In the genomic region with DNA sequence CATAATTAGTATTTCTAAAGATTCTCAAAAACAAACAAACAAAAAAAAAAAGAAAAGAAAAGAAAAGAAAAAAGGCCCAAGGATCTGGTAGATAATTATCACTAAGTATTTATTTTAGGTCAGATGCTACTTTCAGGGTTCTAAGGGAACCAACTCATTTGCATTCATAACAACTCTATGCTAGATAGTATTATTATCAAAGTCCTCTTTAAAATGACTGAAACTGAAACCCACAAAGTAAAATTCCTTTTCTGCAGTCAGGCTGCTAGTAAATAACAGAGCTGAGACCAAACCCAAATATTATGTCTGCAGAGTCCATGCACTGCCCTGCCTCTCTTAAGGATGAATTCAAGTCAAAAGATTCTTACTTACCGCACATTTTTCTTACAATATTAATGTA, we compare ENCODE assay signal across 19 cellular contexts. TPM values are rescaled to one million over a fixed set of nuclear protein-coding genes. Genes with fewer than 3 reads are reported as not detected.
DNase-seq lines count a peak whose midpoint lies in the region; ATAC-seq and TF ChIP-seq lines count a peak whose summit lies in the region.
"Had no signal": no experiment of that assay in that cellular context is flagged by ENCODE, and none has a peak within 500 bp of the region (broad histone marks: within the 10 kb centered on the region; RNA-seq: fewer than 3 reads in every experiment).

No MANE protein-coding gene starts in this region.

- H3K27me3 ChIP-seq in MM.1S (replicated peaks; ENCODE audit: insufficient read depth, low read length), result 0 out of 2 replicates have a peak, but pooled peaks cover 4% of the 10 kb centered on the region

- H3K4me3 ChIP-seq in MM.1S (ENCODE audit: low read length), result no peak overlapping the region
- H3K4me3 ChIP-seq: HAP-1, prostate gland, skin epidermis, thoracic aorta had no signal

- H3K36me3 ChIP-seq in MM.1S (replicated peaks; ENCODE audit: insufficient read depth, low read length), result no peaks in the 10 kb centered on the region
- H3K36me3 ChIP-seq: HAP-1, prostate gland, thoracic aorta had no signal

- no peaks in the 10 kb centered on the region for H3K27me3 Mint-ChIP-seq in glutamatergic neuron (ENCODE audit: unreplicated experiment)
- no peaks in the 10 kb centered on the region for H3K27me3 Mint-ChIP-seq in activated naive CD8-positive, alpha-beta T cell treated with anti-CD3 and anti-CD28 coated beads for 36 hours
- H3K27me3 Mint-ChIP-seq in effector memory CD8-positive, alpha-beta T cell, result no peaks in the 10 kb centered on the region
- H3K27me3 Mint-ChIP-seq: activated CD4-positive, alpha-beta T cell treated with anti-CD3 and anti-CD28 coated beads, Interleukin-2, amount 10 ng/mL, durations not matched to agents 7 days and 5 days had no signal

- no peak overlapping the region for H3K4me3 Mint-ChIP-seq in glutamatergic neuron (ENCODE audit: unreplicated experiment)
- H3K4me3 Mint-ChIP-seq in activated naive CD8-positive, alpha-beta T cell treated with anti-CD3 and anti-CD28 coated beads for 36 hours, result no peak overlapping the region
- H3K4me3 Mint-ChIP-seq in effector memory CD8-positive, alpha-beta T cell, result no peak overlapping the region
- H3K4me3 Mint-ChIP-seq: activated CD4-positive, alpha-beta T cell treated with anti-CD3 and anti-CD28 coated beads, Interleukin-2, amount 10 ng/mL, durations not matched to agents 7 days and 5 days had no signal

- peak; percentile 89 for ATAC-seq in GM18867 (IDR thresholded peaks at IDR 0.05; ENCODE audit: unreplicated experiment)
- peak; percentile 88 for ATAC-seq in GM21390 (IDR thresholded peaks at IDR 0.05; ENCODE audit: unreplicated experiment)
- ATAC-seq in HG02981 (IDR thresholded peaks at IDR 0.05; ENCODE audit: unreplicated experiment), result peak; percentile 81
- ATAC-seq in effector memory CD8-positive, alpha-beta T cell (replicated peaks), result no peak
- ATAC-seq: activated naive CD4-positive, alpha-beta T cell treated with anti-CD3 and anti-CD28 coated beads, Interleukin-2, amount 50 U/mL, for 72 hours; left cardiac atrium had no signal

- no peak overlapping the region for H3K4me2 ChIP-seq in MM.1S (ENCODE audit: low read depth, low read length)

- no peak overlapping the region for H3K27ac Mint-ChIP-seq in glutamatergic neuron (ENCODE audit: unreplicated experiment)
- no peak overlapping the region for H3K27ac Mint-ChIP-seq in activated naive CD8-positive, alpha-beta T cell treated with anti-CD3 and anti-CD28 coated beads for 36 hours
- no peak overlapping the region for H3K27ac Mint-ChIP-seq in effector memory CD8-positive, alpha-beta T cell
- H3K27ac Mint-ChIP-seq: activated CD4-positive, alpha-beta T cell treated with anti-CD3 and anti-CD28 coated beads, Interleukin-2, amount 10 ng/mL, durations not matched to agents 7 days and 5 days; activated naive CD4-positive, alpha-beta T cell treated with anti-CD3 and anti-CD28 coated beads, Interleukin-2, amount 50 U/mL, for 72 hours had no signal

- H3K9ac ChIP-seq in MM.1S (ENCODE audit: low read length), result no peak overlapping the region

- no peaks in the 10 kb centered on the region for H3K9me3 ChIP-seq in MM.1S (replicated peaks; ENCODE audit: insufficient read depth, low read length)
- H3K9me3 ChIP-seq: HAP-1, prostate gland, thoracic aorta had no signal

- DNase-seq in MM.1S, result peak; percentile 83
- DNase-seq in glutamatergic neuron, result no peak
- DNase-seq in activated naive CD8-positive, alpha-beta T cell treated with anti-CD3 and anti-CD28 coated beads for 36 hours, result no peak
- no peak for DNase-seq in effector memory CD8-positive, alpha-beta T cell
- DNase-seq in AG08395 (ENCODE audit: low spot score), result no peak
- DNase-seq: activated CD4-positive, alpha-beta T cell treated with anti-CD3 and anti-CD28 coated beads, Interleukin-2, amount 10 ng/mL, durations not matched to agents 7 days and 5 days; DND-41; left cardiac atrium; NCI-H1694 had no signal

- H3F3A ChIP-seq in MM.1S (ENCODE audit: insufficient read depth, low read length), result peaks cover 6% of the 10 kb centered on the region

- no peaks in the 10 kb centered on the region for H3K4me1 Mint-ChIP-seq in glutamatergic neuron (ENCODE audit: low read depth, unreplicated experiment)
- H3K4me1 Mint-ChIP-seq in activated naive CD8-positive, alpha-beta T cell treated with anti-CD3 and anti-CD28 coated beads for 36 hours, result no peaks in the 10 kb centered on the region
- no peaks in the 10 kb centered on the region for H3K4me1 Mint-ChIP-seq in effector memory CD8-positive, alpha-beta T cell (ENCODE audit: low read depth in 2 of 2)
- H3K4me1 Mint-ChIP-seq: activated CD4-positive, alpha-beta T cell treated with anti-CD3 and anti-CD28 coated beads, Interleukin-2, amount 10 ng/mL, durations not matched to agents 7 days and 5 days had no signal

- no peaks in the 10 kb centered on the region for H3K9me3 Mint-ChIP-seq in glutamatergic neuron (ENCODE audit: unreplicated experiment)
- H3K9me3 Mint-ChIP-seq in activated naive CD8-positive, alpha-beta T cell treated with anti-CD3 and anti-CD28 coated beads for 36 hours, result no peaks in the 10 kb centered on the region
- peaks cover 0 to 3% of the 10 kb centered on the region in 2 donors for H3K9me3 Mint-ChIP-seq in effector memory CD8-positive, alpha-beta T cell
- H3K9me3 Mint-ChIP-seq: activated CD4-positive, alpha-beta T cell treated with anti-CD3 and anti-CD28 coated beads, Interleukin-2, amount 10 ng/mL, durations not matched to agents 7 days and 5 days had no signal

- H3K27ac ChIP-seq in MM.1S (ENCODE audit: low read length), result no peak overlapping the region
- H3K27ac ChIP-seq: prostate gland, RWPE1, skin epidermis, thoracic aorta had no signal

- no peaks in the 10 kb centered on the region for H3K36me3 Mint-ChIP-seq in glutamatergic neuron (ENCODE audit: unreplicated experiment)
- no peaks in the 10 kb centered on the region for H3K36me3 Mint-ChIP-seq in activated naive CD8-positive, alpha-beta T cell treated with anti-CD3 and anti-CD28 coated beads for 36 hours
- no peaks in the 10 kb centered on the region for H3K36me3 Mint-ChIP-seq in effector memory CD8-positive, alpha-beta T cell (ENCODE audit: insufficient read depth)
- H3K36me3 Mint-ChIP-seq: activated naive CD4-positive, alpha-beta T cell treated with anti-CD3 and anti-CD28 coated beads, Interleukin-2, amount 50 U/mL, for 72 hours had no signal

- H3K9me2 ChIP-seq in MM.1S (replicated peaks; ENCODE audit: insufficient read depth, low read length), result no peaks in the 10 kb centered on the region

- H2AFZ ChIP-seq in MM.1S (ENCODE audit: low read length), result no peak overlapping the region

- H3K79me2 ChIP-seq in MM.1S (ENCODE audit: low read length), result no peaks in the 10 kb centered on the region

- peaks cover 17% of the 10 kb centered on the region for H3K4me1 ChIP-seq in MM.1S (ENCODE audit: low read length)
- H3K4me1 ChIP-seq: HAP-1, prostate gland had no signal

- TF ChIP-seq CTCF in MM.1S (IDR thresholded peaks at IDR 0.05; ENCODE audit: low read length) (no peak), glutamatergic neuron (IDR thresholded peaks at IDR 0.05; ENCODE audit: partially characterized antibody, unreplicated experiment) (no peak)

- H4K20me1 ChIP-seq in MM.1S (ENCODE audit: insufficient read depth, low read length), result no peaks in the 10 kb centered on the region

RNA-seq across cellular contexts. Expression of gene MAPK10, which starts 38.3 kb away (rescaled TPM):
- 92.6 TPM for total RNA-seq in glutamatergic neuron (ENCODE audit: unreplicated experiment)
- total RNA-seq in activated naive CD8-positive, alpha-beta T cell treated with anti-CD3 and anti-CD28 coated beads for 36 hours, result under 1 TPM in 1 of 2 experiments, not detected in 1; 0.29 TPM
- total RNA-seq: activated CD4-positive, alpha-beta T cell treated with anti-CD3 and anti-CD28 coated beads, Interleukin-2, amount 10 ng/mL, durations not matched to agents 7 days and 5 days; activated naive CD4-positive, alpha-beta T cell treated with anti-CD3 and anti-CD28 coated beads, Interleukin-2, amount 50 U/mL, for 72 hours; endothelial cell of umbilical vein had no signal

Comparison
In these comparisons a context has a peak if more than half of its experiments do, and no peak if none do; other contexts are left out.
1. RNA of gene MAPK10, which starts 38.3 kb away (total RNA-seq): 92.6 TPM in glutamatergic neuron (single experiment); 0.29 TPM in activated naive CD8-positive, alpha-beta T cell treated with anti-CD3 and anti-CD28 coated beads for 36 hours; every median in the first group is over 10 times any median in the second.